Comparison of ENCODE assay signal across 1 cellular context in genomic region chr11:47268448-47269001, GRCh38.
TF ChIP-seq lines count a peak whose summit lies in the region.

No MANE protein-coding gene starts in this region.

TF ChIP-seq in endothelial cell of umbilical vein, 7 proteins besides CTCF, POLR2A, EP300 and RAD21:
- TF ChIP-seq, protein P1, sequence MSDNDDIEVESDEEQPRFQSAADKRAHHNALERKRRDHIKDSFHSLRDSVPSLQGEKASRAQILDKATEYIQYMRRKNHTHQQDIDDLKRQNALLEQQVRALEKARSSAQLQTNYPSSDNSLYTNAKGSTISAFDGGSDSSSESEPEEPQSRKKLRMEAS (IDR thresholded peaks at IDR 0.05; ENCODE audit: insufficient read depth, insufficient read length), result no peak
- TF ChIP-seq FOS (IDR thresholded peaks at IDR 0.05; ENCODE audit: borderline replicate concordance, insufficient read depth, low read length) (no peak), JUN (IDR thresholded peaks at IDR 0.05; ENCODE audit: borderline replicate concordance, insufficient read depth, insufficient read length, low read depth) (no peak), EZH2 (IDR thresholded peaks at IDR 0.05; ENCODE audit: borderline replicate concordance, low read depth, low read length, severe bottlenecking) (no peak), GATA2 (IDR thresholded peaks at IDR 0.05; ENCODE audit: insufficient read depth, insufficient read length, low read depth, low read length) (no peak), MYC (IDR thresholded peaks at IDR 0.05; ENCODE audit: low read depth, low read length) (no peak), POLR2AphosphoS5 (IDR thresholded peaks at IDR 0.05; ENCODE audit: insufficient read depth, low read depth, low read length) (no peak)
TF ChIP-seq in endothelial cell of umbilical vein: peak in this region for 0.
